Comparison of ENCODE assay signal across 22 cellular contexts in genomic region chr2:200362202-200362917, GRCh38. TPM values are rescaled to one million over a fixed set of nuclear protein-coding genes. Genes with fewer than 3 reads are reported as not detected.
A peak's percentile ranks its signal among the peaks of the same experiment; 100 is the strongest.
DNase-seq lines count a peak whose midpoint lies in the region; TF ChIP-seq lines count a peak whose summit lies in the region.
"Had no signal": no experiment of that assay in that cellular context is flagged by ENCODE, and none has a peak within 500 bp of the region (broad histone marks: within the 10 kb centered on the region; RNA-seq: fewer than 3 reads in every experiment).

No MANE protein-coding gene starts in this region.

- DNase-seq in NCI-H526 treated with DMSO at 0.1 percent for 48 hours (lab: John Stamatoyannopoulos, UW) = peak; percentile 24
- no peak for DNase-seq in chondrocyte (ENCODE audit: low spot score)
- DNase-seq in trophoblast cell = no peak
- DNase-seq in NCI-H146 treated with DMSO at 0.1 percent for 48 hours (lab: John Stamatoyannopoulos, UW; ENCODE audit: unreplicated experiment) = no peak
- no peak for DNase-seq in NCI-H510A treated with DMSO at 0.1 percent for 48 hours (lab: John Stamatoyannopoulos, UW)
- DNase-seq in H7 = no peak
- DNase-seq: ACHN; BE2C; C1 segment of cervical spinal cord; CD4-positive, CD25-positive, alpha-beta regulatory T cell; CD8-positive, alpha-beta memory T cell; COR-L47; DMS 273 treated with DMSO at 0.1 percent for 48 hours; DMS53; DND-41; EL; GM23248; IMR-90 had no signal

- H4K8ac ChIP-seq in trophoblast cell (ENCODE audit: low read depth, low read length) = no peak overlapping the region

- H3K9me3 ChIP-seq in trophoblast cell (ENCODE audit: insufficient read depth, low read depth, low read length) = no peaks in the 10 kb centered on the region
- H3K9me3 ChIP-seq: BE2C, HAP-1 had no signal

- WGBS in trophoblast cell (ENCODE audit: extremely low coverage, insufficient coverage, insufficient read length) = no CpG with 5 or more reads among the region's 4 CpGs

- H3K79me1 ChIP-seq in trophoblast cell (ENCODE audit: low read length) = peaks cover 19% of the 10 kb centered on the region

- H2AFZ ChIP-seq in trophoblast cell (ENCODE audit: insufficient read depth, low read length, poor library complexity) = no peak overlapping the region
- H2AFZ ChIP-seq: GM23248 had no signal

- no peak overlapping the region for H3K9ac ChIP-seq in trophoblast cell (ENCODE audit: low read length)
- H3K9ac ChIP-seq: GM23248 had no signal

- H3K36me3 ChIP-seq in trophoblast cell (ENCODE audit: control insufficient read depth in 1 of 2, insufficient read depth in 2 of 2, low read length in 2 of 2) = no peaks in the 10 kb centered on the region
- H3K36me3 ChIP-seq in H7 (replicated peaks; ENCODE audit: control insufficient read depth, insufficient read depth, low read length) = no peaks in the 10 kb centered on the region; the same call in 1 of the 2 replicates
- H3K36me3 ChIP-seq: BE2C, HAP-1 had no signal

- peak overlapping the region; percentile 66 for H3K14ac ChIP-seq in trophoblast cell (ENCODE audit: low read length)

- H3K27ac Mint-ChIP-seq in chondrocyte (ENCODE audit: unreplicated experiment) = peak overlapping the region; percentile 12
- H3K27ac Mint-ChIP-seq: CD4-positive, CD25-positive, alpha-beta regulatory T cell had no signal

- no peak overlapping the region for H4K12ac ChIP-seq in trophoblast cell (ENCODE audit: low read depth, low read length)

- no peak overlapping the region for H3K23ac ChIP-seq in trophoblast cell (ENCODE audit: low read length)

- H2BK5ac ChIP-seq in trophoblast cell (ENCODE audit: low read depth, low read length, poor library complexity) = peak overlapping the region; percentile 70

- H3K27me3 ChIP-seq in trophoblast cell (ENCODE audit: insufficient read depth, low read length) = no peaks in the 10 kb centered on the region
- H3K27me3 ChIP-seq in H7 (ENCODE audit: control insufficient read depth, insufficient read depth, low read length) = no peaks in the 10 kb centered on the region
- H3K27me3 ChIP-seq: BE2C had no signal

- peaks cover 7% of the 10 kb centered on the region for H3K79me2 ChIP-seq in trophoblast cell (ENCODE audit: control insufficient read depth, insufficient read depth, low read length, poor library complexity)

- peak overlapping the region; percentile 67 for H3K27ac ChIP-seq in trophoblast cell (ENCODE audit: low read depth, low read length)
- H3K27ac ChIP-seq: GM23248 had no signal

- H3K18ac ChIP-seq in trophoblast cell (ENCODE audit: low read length) = no peak overlapping the region

- H3K9me3 Mint-ChIP-seq in chondrocyte (ENCODE audit: low read depth) = no peaks in the 10 kb centered on the region
- H3K9me3 Mint-ChIP-seq: CD8-positive, alpha-beta memory T cell had no signal

- H2BK120ac ChIP-seq in trophoblast cell (ENCODE audit: insufficient read depth, low read length, poor library complexity) = peak overlapping the region; percentile 74

- H3K4me3 ChIP-seq in trophoblast cell (ENCODE audit: low read depth, low read length) (no peak overlapping the region), H7 (ENCODE audit: insufficient read depth, low read depth, low read length) (no peak overlapping the region)
- H3K4me3 ChIP-seq: GM12878, GM23248, HAP-1, K562 had no signal

- H3K4ac ChIP-seq in trophoblast cell (ENCODE audit: low read depth, low read length) = peak overlapping the region; percentile 82

- H4K91ac ChIP-seq in trophoblast cell (ENCODE audit: low read depth, low read length) = peak overlapping the region; percentile 79

- peaks cover 59% of the 10 kb centered on the region for H3K4me1 Mint-ChIP-seq in chondrocyte (ENCODE audit: low read depth)
- H3K4me1 Mint-ChIP-seq: CD8-positive, alpha-beta memory T cell had no signal

- H3K4me3 Mint-ChIP-seq in chondrocyte (ENCODE audit: unreplicated experiment) = no peak overlapping the region
- H3K4me3 Mint-ChIP-seq: CD4-positive, CD25-positive, alpha-beta regulatory T cell; CD8-positive, alpha-beta memory T cell had no signal

- no peak for TF ChIP-seq CTCF in chondrocyte (IDR thresholded peaks at IDR 0.05)

- peaks cover 9 to 24% of the 10 kb centered on the region in 2 experiments for H3K4me1 ChIP-seq in trophoblast cell (ENCODE audit: control insufficient read depth in 1 of 2, insufficient read depth in 2 of 2, low read length in 2 of 2)

- H2BK12ac ChIP-seq in trophoblast cell (ENCODE audit: low read length) = peak overlapping the region; percentile 45

- H2AK5ac ChIP-seq in trophoblast cell (ENCODE audit: low read length) = no peak overlapping the region

- H3K4me2 ChIP-seq in trophoblast cell (ENCODE audit: low read length) = no peak overlapping the region

- H3K36me3 Mint-ChIP-seq in chondrocyte (ENCODE audit: low read depth) = peaks cover 5% of the 10 kb centered on the region
- H3K36me3 Mint-ChIP-seq: CD4-positive, CD25-positive, alpha-beta regulatory T cell had no signal

- no peaks in the 10 kb centered on the region for H3K27me3 Mint-ChIP-seq in chondrocyte (ENCODE audit: low read depth)
- H3K27me3 Mint-ChIP-seq: CD4-positive, CD25-positive, alpha-beta regulatory T cell had no signal

RNA-seq across cellular contexts. Expression of gene SPATS2L, which starts 55.9 kb away (rescaled TPM):
- total RNA-seq in chondrocyte = 233 to 237 TPM (median 233 TPM) in 3 replicates
- polyA plus RNA-seq in trophoblast cell (2013) = 338 and 348 TPM in 2 replicates
- 74.7 and 106 TPM in 2 replicates for total RNA-seq in H7 (2014; rRNA removed; shearing (Covaris generic))
- total RNA-seq: G401 had no signal
